ENCODE assay signal across 11 cellular contexts in genomic region chr17:44559288-44560249, GRCh38. TPM values are rescaled to one million over a fixed set of nuclear protein-coding genes. Genes with fewer than 3 reads are reported as not detected.
DNase-seq lines count a peak whose midpoint lies in the region; ATAC-seq and TF ChIP-seq lines count a peak whose summit lies in the region.
"Had no signal": no experiment of that assay in that cellular context is flagged by ENCODE, and none has a peak within 500 bp of the region (broad histone marks: within the 10 kb centered on the region; RNA-seq: fewer than 3 reads in every experiment).

No MANE protein-coding gene starts in this region.

- no peak for DNase-seq in Caco-2
- no peak for DNase-seq in PC-3
- no peak for DNase-seq in fibroblast of pulmonary artery (ENCODE audit: low read depth)
- DNase-seq in psoas muscle, result no peak
- no peak for DNase-seq in HK-2 (ENCODE audit: unreplicated experiment)
- DNase-seq in nucleus accumbens (lab: John Stamatoyannopoulos, UW), result no peak
- no peak for DNase-seq in NCI-H146 (lab: John Stamatoyannopoulos, UW)
- DNase-seq in occipital lobe (lab: John Stamatoyannopoulos, UW), result no peak
- DNase-seq: activated CD4-positive, alpha-beta memory T cell treated with anti-CD3 and anti-CD28 coated beads for 36 hours; OCI-M1 had no signal

- H3F3A ChIP-seq in PC-3 (ENCODE audit: low read length, unreplicated experiment), result no peaks in the 10 kb centered on the region

- H3K36me3 ChIP-seq in Caco-2 (ENCODE audit: control insufficient read depth, insufficient read depth, low read length), result no peaks in the 10 kb centered on the region; the same call in 1 of the 2 replicates
- no peaks in the 10 kb centered on the region for H3K36me3 ChIP-seq in PC-3 (ENCODE audit: low read depth, low read length)
- no peaks in the 10 kb centered on the region for H3K36me3 ChIP-seq in psoas muscle (ENCODE audit: insufficient read depth in 1 of 2, low read depth in 1 of 2)
- H3K36me3 ChIP-seq: right lobe of liver had no signal

- H2AFZ ChIP-seq in PC-3 (ENCODE audit: low read length), result no peak overlapping the region

- H3K27ac ChIP-seq in PC-3 (ENCODE audit: low read length), result no peak overlapping the region
- H3K27ac ChIP-seq in psoas muscle, result no peak overlapping the region
- H3K27ac ChIP-seq: right lobe of liver had no signal

- no peaks in the 10 kb centered on the region for H4K20me1 ChIP-seq in PC-3 (ENCODE audit: low read length)

- ATAC-seq in PC-3 (no peak), psoas muscle (no peak)
- ATAC-seq: right lobe of liver had no signal

- no peak overlapping the region for H3K9ac ChIP-seq in PC-3 (ENCODE audit: low read length)

- 57 to 65% (median 61%) methylated on average over 32 of the region's 32 CpGs for WGBS in psoas muscle, 3 donors

- no TSS peak for BruUV-seq in Caco-2 (replicated peaks; lab: Mats Ljungman, UMichigan)
- TSS peak; percentile 25 for BruUV-seq in PC-3 (replicated peaks; lab: Mats Ljungman, UMichigan)

- peak overlapping the region; percentile 58 for H3K27ac Mint-ChIP-seq in Caco-2 (ENCODE audit: unreplicated experiment)
- H3K27ac Mint-ChIP-seq: activated CD4-positive, alpha-beta memory T cell treated with anti-CD3 and anti-CD28 coated beads for 36 hours had no signal

- no peaks in the 10 kb centered on the region for H3K9me2 ChIP-seq in PC-3 (replicated peaks; ENCODE audit: low read length)

- H3K4me3 ChIP-seq in Caco-2 (ENCODE audit: low read depth, low read length), result no peak overlapping the region
- no peak overlapping the region; the same call in 1 of the 2 replicates for H3K4me3 ChIP-seq in PC-3 (ENCODE audit: low read length)
- H3K4me3 ChIP-seq in fibroblast of pulmonary artery (replicated peaks; ENCODE audit: low read depth, low read length), result peak overlapping the region; percentile 84
- H3K4me3 ChIP-seq in psoas muscle, result peak overlapping the region; percentile 32
- H3K4me3 ChIP-seq: right lobe of liver had no signal

- POLR2A ChIA-PET in Caco-2 (lab: Charles Lee), result no interaction called here
- POLR2A ChIA-PET in PC-3 (lab: Charles Lee; ENCODE audit: unreplicated experiment), result no interaction called here

- H3K4me1 ChIP-seq in Caco-2, result peaks cover 48% of the 10 kb centered on the region
- H3K4me1 ChIP-seq in PC-3 (ENCODE audit: insufficient read depth, low read length), result peaks cover 23% of the 10 kb centered on the region
- no peaks in the 10 kb centered on the region for H3K4me1 ChIP-seq in psoas muscle

- peaks cover 9% of the 10 kb centered on the region for H3K79me2 ChIP-seq in PC-3 (ENCODE audit: low read length)

- intact Hi-C loops in Caco-2 (cut with micrococcal nuclease; ENCODE audit: unreplicated experiment) (no loop called here), PC-3 (cut with micrococcal nuclease) (no loop called here), psoas muscle (cut with DNase I) (no loop called here)

- CTCF ChIA-PET in Caco-2 (lab: Charles Lee) (no interaction called here), PC-3 (lab: Charles Lee) (no interaction called here)

- peaks cover 30% of the 10 kb centered on the region for H3K4me1 Mint-ChIP-seq in Caco-2 (ENCODE audit: low read depth, unreplicated experiment)

- H3K27me3 ChIP-seq in Caco-2 (replicated peaks; ENCODE audit: control insufficient read depth, insufficient read depth, low read length) (no peaks in the 10 kb centered on the region), PC-3 (ENCODE audit: low read length) (no peaks in the 10 kb centered on the region), psoas muscle (ENCODE audit: insufficient read depth in 3 of 3, low read length in 2 of 3) (peaks cover 0 to 46% (median 2%) of the 10 kb centered on the region in 3 donors)

- H3K9me3 Mint-ChIP-seq in Caco-2 (ENCODE audit: unreplicated experiment), result no peaks in the 10 kb centered on the region
- H3K9me3 Mint-ChIP-seq: activated CD4-positive, alpha-beta memory T cell treated with anti-CD3 and anti-CD28 coated beads for 36 hours had no signal

- H3K27me3 Mint-ChIP-seq in Caco-2 (ENCODE audit: insufficient read depth, unreplicated experiment), result no peaks in the 10 kb centered on the region

- peak overlapping the region; percentile 93 for H3K4me3 Mint-ChIP-seq in Caco-2 (ENCODE audit: unreplicated experiment)

- H3K4me2 ChIP-seq in PC-3 (ENCODE audit: low read length), result peak overlapping the region; percentile 43

- H3K36me3 Mint-ChIP-seq in Caco-2 (ENCODE audit: insufficient read depth, unreplicated experiment), result peaks cover 27% of the 10 kb centered on the region

- TF ChIP-seq CTCF in Caco-2 (IDR thresholded peaks at IDR 0.05; ENCODE audit: insufficient read depth in 1 of 2, low read depth in 1 of 2, low read length in 1 of 2, severe bottlenecking in 1 of 2, unreplicated experiment in 1 of 2) (no peak), PC-3 (conservative IDR thresholded peaks at IDR 0.05; ENCODE audit: low read depth, low read length) (no peak), fibroblast of pulmonary artery (IDR thresholded peaks at IDR 0.05; ENCODE audit: low read length, missing control alignments) (no peak), psoas muscle (IDR thresholded peaks at IDR 0.05) (no peak)

- H3K9me3 ChIP-seq in Caco-2 (peaks cover 4% of the 10 kb centered on the region; the same call in 1 of the 2 replicates), PC-3 (ENCODE audit: low read length) (no peaks in the 10 kb centered on the region), psoas muscle (no peaks in the 10 kb centered on the region)
- H3K9me3 ChIP-seq: right lobe of liver had no signal

RNA-seq across cellular contexts. Expression of gene FZD2, which starts 2.3 kb away (rescaled TPM):
- total RNA-seq in Caco-2 (2022) (36.4 and 39.5 TPM in 2 replicates), PC-3 (2014; rRNA removed) (11.6 and 12.8 TPM in 2 replicates), psoas muscle (under 1 TPM; 0.28 to 0.44 (median 0.33) TPM), occipital lobe (6.9 TPM)
- polyA plus RNA-seq in psoas muscle, result under 1 TPM; 0.13 to 0.61 (median 0.30) TPM
- total RNA-seq: activated CD4-positive, alpha-beta memory T cell treated with anti-CD3 and anti-CD28 coated beads for 36 hours had no signal

RNA-seq across cellular contexts. Expression of gene GPATCH8, which starts 56.4 kb away (rescaled TPM):
- total RNA-seq in Caco-2 (2022) (53.4 and 55.5 TPM in 2 replicates), PC-3 (2014; rRNA removed) (22.7 and 30.1 TPM in 2 replicates), psoas muscle (10 to 100 TPM; 16.5 to 28.1 (median 21.7) TPM), occipital lobe (38.8 TPM)
- 10 to 100 TPM in 2 of 3 donors, 1 to 10 TPM in 1; 5.7 to 23.5 (median 11.9) TPM for polyA plus RNA-seq in psoas muscle

Comparison
In these comparisons a context has a peak if more than half of its experiments do, and no peak if none do; other contexts are left out.
1. H3K4me3 ChIP-seq: peak in fibroblast of pulmonary artery (single experiment) and psoas muscle (single experiment); none in Caco-2 (single experiment) and PC-3 (single experiment).